Comparison of ENCODE assay signal across 17 cellular contexts in the genomic region with DNA sequence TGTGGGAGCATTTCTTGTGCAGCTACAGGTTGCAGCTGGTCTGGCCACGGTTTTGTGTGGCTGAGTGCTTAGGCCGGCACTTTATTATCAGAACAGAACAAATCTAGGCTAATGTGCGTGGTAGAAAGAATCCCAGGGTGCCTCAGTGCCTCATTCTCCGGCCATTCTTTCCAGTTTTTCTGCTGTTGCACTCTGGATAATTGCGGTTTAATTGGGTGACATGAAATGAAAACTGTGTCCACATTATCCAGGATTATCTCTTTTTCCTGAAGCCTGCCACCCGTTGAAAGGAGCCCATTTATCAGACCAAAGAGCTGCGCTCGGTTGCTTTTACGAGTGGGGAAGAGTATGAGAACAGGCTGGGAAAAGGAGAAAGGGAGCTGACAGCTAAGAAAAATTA.
"Had no signal": no experiment of that assay in that cellular context is flagged by ENCODE, and none has a peak within 500 bp of the region (broad histone marks: within the 10 kb centered on the region; RNA-seq: fewer than 3 reads in every experiment).

No MANE protein-coding gene starts in this region.

- FAIRE-seq: colon had no signal

- H3K36me3 ChIP-seq: heart left ventricle had no signal

- DNase-seq: activated CD4-positive, alpha-beta memory T cell treated with anti-CD3 and anti-CD28 coated beads, Interleukin-2, amount 10 ng/mL, durations not matched to agents 7 days and 5 days; activated CD4-positive, CD25-positive, alpha-beta regulatory T cell treated with anti-CD3 and anti-CD28 coated beads, Interleukin-2, amount 50 U/mL, for 72 hours; activated CD8-positive, alpha-beta memory T cell treated with anti-CD3 and anti-CD28 coated beads, Interleukin-2, amount 50 U/mL, for 4 hours; activated gamma-delta T cell treated with Interleukin-2 at 50 U/mL for 16 hours; activated naive CD8-positive, alpha-beta T cell treated with anti-CD3 and anti-CD28 coated beads, Interleukin-2, amount 10 ng/mL, durations not matched to agents 7 days and 5 days; activated T-cell treated with anti-CD3 and anti-CD28 coated beads, Interleukin-2, amount 50 U/mL, for 72 hours; foreskin melanocyte; heart left ventricle; mammary epithelial cell; mucosa of descending colon; naive thymus-derived CD8-positive, alpha-beta T cell; stimulated activated CD4-positive, alpha-beta T cell treated with anti-CD3 and anti-CD28 coated beads, Interleukin-15, amount 100 ng/mL, for 24 hours; stimulated activated CD4-positive, alpha-beta T cell treated with anti-CD3 and anti-CD28 coated beads, Interleukin-4, amount 100 ng/mL, for 24 hours; stimulated activated naive CD8-positive, alpha-beta T cell treated with anti-CD3 and anti-CD28 coated beads, Interleukin-15, amount 100 ng/mL, for 72 hours; testis had no signal

- H3K27me3 ChIP-seq: testis had no signal

- H3K9me3 ChIP-seq: heart left ventricle, mucosa of descending colon, testis had no signal

- H3K4me3 ChIP-seq: heart left ventricle, mucosa of descending colon, testis had no signal

- H3K27ac ChIP-seq: heart left ventricle, testis had no signal

- H3K4me1 ChIP-seq: testis had no signal

- ATAC-seq: activated T-cell treated with anti-CD3 and anti-CD28 coated beads, Interleukin-2, amount 50 U/mL, for 72 hours; heart left ventricle; left lobe of liver; mucosa of descending colon; naive thymus-derived CD8-positive, alpha-beta T cell; stimulated activated naive CD8-positive, alpha-beta T cell treated with anti-CD3 and anti-CD28 coated beads, Interleukin-15, amount 100 ng/mL, for 72 hours had no signal
